20 cellular contexts compared by ENCODE assay signal in the genomic region with DNA sequence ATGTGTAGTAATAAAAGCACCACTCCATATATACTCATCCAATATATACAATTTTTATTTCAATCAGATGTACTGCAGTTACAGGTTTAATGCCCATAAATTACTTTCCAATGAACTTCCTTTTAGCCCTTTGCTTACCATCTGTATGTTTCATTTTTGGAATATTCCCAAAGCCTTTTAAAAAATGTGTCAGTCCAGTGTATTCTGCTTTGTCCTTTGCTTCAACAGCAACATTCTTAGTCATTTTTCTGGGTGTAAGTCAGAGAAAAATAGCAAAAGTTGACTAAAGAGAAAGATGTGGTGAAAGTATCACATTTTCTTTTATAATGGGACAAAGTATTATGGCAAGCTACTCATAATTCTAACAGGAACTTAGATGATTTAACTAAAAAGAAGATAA. TPM values are rescaled to one million over a fixed set of nuclear protein-coding genes. Genes with fewer than 3 reads are reported as not detected.
DNase-seq lines count a peak whose midpoint lies in the region; ATAC-seq and TF ChIP-seq lines count a peak whose summit lies in the region.
"Had no signal": no experiment of that assay in that cellular context is flagged by ENCODE, and none has a peak within 500 bp of the region (broad histone marks: within the 10 kb centered on the region; RNA-seq: fewer than 3 reads in every experiment).

No MANE protein-coding gene starts in this region.

- TF ChIP-seq CTCF in fibroblast of mammary gland (conservative IDR thresholded peaks at IDR 0.05; ENCODE audit: control insufficient read depth, insufficient read depth, low read depth, low read length) = no peak
- TF ChIP-seq CTCF in spleen (IDR thresholded peaks at IDR 0.05 in 8 of 11, conservative IDR thresholded peaks at IDR 0.05 in 3 of 11) = no peak
- TF ChIP-seq CTCF in ovary (IDR thresholded peaks at IDR 0.05) = no peak

- H4K8ac ChIP-seq in neuronal stem cell (ENCODE audit: low read depth, low read length) = no peak overlapping the region

- H3K23ac ChIP-seq in neuronal stem cell (ENCODE audit: low read depth, low read length, poor library complexity) = no peak overlapping the region

- H3K9ac ChIP-seq in neuronal stem cell (ENCODE audit: low read depth, low read length, poor library complexity) = no peak overlapping the region

- H2BK120ac ChIP-seq in neuronal stem cell (ENCODE audit: low read depth, low read length) = no peak overlapping the region

- no peaks in the 10 kb centered on the region for H3K79me1 ChIP-seq in neuronal stem cell (ENCODE audit: low read depth, low read length)

- no peak overlapping the region for H3K4ac ChIP-seq in neuronal stem cell (ENCODE audit: low read length)

- H3K4me1 ChIP-seq in spleen (peaks cover 51 to 70% (median 60%) of the 10 kb centered on the region in 6 donors), neuronal stem cell (ENCODE audit: control insufficient read depth in 2 of 2, insufficient read depth in 1 of 2, low read depth in 1 of 2, low read length in 2 of 2) (peaks cover 0 to 1% of the 10 kb centered on the region in 2 donors), ovary (ENCODE audit: insufficient read depth) (peaks cover 14% of the 10 kb centered on the region), SJCRH30 (peaks cover 17% of the 10 kb centered on the region; the same call in 1 of the 2 replicates)

- peaks cover 5% of the 10 kb centered on the region for H3K27me3 Mint-ChIP-seq in T-helper 17 cell
- H3K27me3 Mint-ChIP-seq: activated T-cell treated with anti-CD3 and anti-CD28 coated beads, Interleukin-2, amount 50 U/mL, for 24 hours had no signal

- peak overlapping the region; percentile 8 for H3K27ac Mint-ChIP-seq in T-helper 17 cell
- H3K27ac Mint-ChIP-seq: activated naive CD8-positive, alpha-beta T cell treated with anti-CD3 and anti-CD28 coated beads for 36 hours; activated T-cell treated with anti-CD3 and anti-CD28 coated beads, Interleukin-2, amount 50 U/mL, for 24 hours; stimulated activated naive CD8-positive, alpha-beta T cell treated with anti-CD3 and anti-CD28 coated beads, Interleukin-15, Interleukin-2, amounts not matched to agents 100 ng/mL and 50 ng/mL, for 24 hours had no signal

- H3K4me2 ChIP-seq in neuronal stem cell (ENCODE audit: insufficient read depth, low read length, poor library complexity, severe bottlenecking) = no peak overlapping the region

- H2BK5ac ChIP-seq in neuronal stem cell (ENCODE audit: low read length) = no peak overlapping the region

- DNase-seq in EH (ENCODE audit: low read depth) (peak; percentile 72), T-helper 17 cell (no peak), fibroblast of mammary gland (ENCODE audit: low read depth) (peak; percentile 61), spleen (no peak), neuronal stem cell (ENCODE audit: low spot score) (no peak), DMS79 (lab: John Stamatoyannopoulos, UW) (no peak), ovary (no peak), SJCRH30 (no peak)
- DNase-seq: activated CD4-positive, alpha-beta T cell treated with anti-CD3 and anti-CD28 coated beads, Interleukin-2, amount 50 U/mL, for 4 hours; activated naive CD8-positive, alpha-beta T cell treated with anti-CD3 and anti-CD28 coated beads for 36 hours; activated T-cell treated with anti-CD3 and anti-CD28 coated beads, Interleukin-2, amount 50 U/mL, for 24 hours; AML-193; DMS 273 treated with DMSO at 0.1 percent for 48 hours; endodermal cell; NCI-H1436; NCI-H345; occipital lobe; stimulated activated CD4-positive, alpha-beta T cell treated with anti-CD3 and anti-CD28 coated beads, Interleukin-12 subunit alpha, Interleukin-12 subunit beta, amount 100 ng/mL, for 4 hours had no signal

- peaks cover 25% of the 10 kb centered on the region for H3K4me1 Mint-ChIP-seq in T-helper 17 cell
- H3K4me1 Mint-ChIP-seq: central memory CD8-positive, alpha-beta T cell had no signal

- no peak for TF ChIP-seq EP300 in ovary (IDR thresholded peaks at IDR 0.05)

- H2AFZ ChIP-seq in neuronal stem cell (ENCODE audit: low read length) = no peak overlapping the region

- intact Hi-C loops in spleen (cut with DNase I; ENCODE audit: low total_unique reads) = no loop called here
- intact Hi-C loops in ovary (cut with DNase I) = loop anchor here in 1 of 4 donors (10.0 kb wide), 1 partner anchor 59 kb away; no protein-coding TSS in a partner anchor

- H3K14ac ChIP-seq in neuronal stem cell (ENCODE audit: low read length) = no peak overlapping the region

- TF ChIP-seq POLR2A in spleen (IDR thresholded peaks at IDR 0.05) (no peak), ovary (IDR thresholded peaks at IDR 0.05) (no peak)

- H4K91ac ChIP-seq in neuronal stem cell (ENCODE audit: low read depth, low read length, poor library complexity) = no peak overlapping the region

- H3K9me3 ChIP-seq in T-helper 17 cell (ENCODE audit: control insufficient read depth, low read length, poor library complexity, severe bottlenecking) = no peaks in the 10 kb centered on the region
- H3K9me3 ChIP-seq in spleen = no peaks in the 10 kb centered on the region
- peaks cover 0 to 1% of the 10 kb centered on the region in 2 donors for H3K9me3 ChIP-seq in neuronal stem cell (replicated peaks in 1 of 2; ENCODE audit: control insufficient read depth in 2 of 2, insufficient read depth in 1 of 2, low read depth in 1 of 2, low read length in 2 of 2)
- no peaks in the 10 kb centered on the region for H3K9me3 ChIP-seq in ovary
- H3K9me3 ChIP-seq in SJCRH30 (replicated peaks) = no peaks in the 10 kb centered on the region

- H3K27ac ChIP-seq in spleen (peak overlapping the region in 7 of 8 donors; percentile 20 to 87 (median 70)), neuronal stem cell (replicated peaks; ENCODE audit: low read length) (no peak overlapping the region), ovary (peak overlapping the region in 1 of 2 donors; percentile 19), SJCRH30 (no peak overlapping the region)

- no peak overlapping the region for H3K4me3 ChIP-seq in fibroblast of mammary gland (ENCODE audit: control insufficient read depth, low read depth, low read length)
- no peak overlapping the region for H3K4me3 ChIP-seq in spleen
- no peak overlapping the region for H3K4me3 ChIP-seq in neuronal stem cell (ENCODE audit: low read length in 2 of 2)
- H3K4me3 ChIP-seq in ovary = no peak overlapping the region
- H3K4me3 ChIP-seq in SJCRH30 = no peak overlapping the region

- peaks cover 2% of the 10 kb centered on the region for H3K36me3 Mint-ChIP-seq in T-helper 17 cell (ENCODE audit: low read depth)
- H3K36me3 Mint-ChIP-seq: activated naive CD8-positive, alpha-beta T cell treated with anti-CD3 and anti-CD28 coated beads for 36 hours had no signal

- no peaks in the 10 kb centered on the region for H3K27me3 ChIP-seq in spleen (replicated peaks in 1 of 7)
- no peaks in the 10 kb centered on the region for H3K27me3 ChIP-seq in neuronal stem cell (ENCODE audit: control insufficient read depth in 3 of 3, insufficient read depth in 3 of 3, low read depth in 1 of 3, low read length in 3 of 3)
- H3K27me3 ChIP-seq in ovary = no peaks in the 10 kb centered on the region
- no peaks in the 10 kb centered on the region for H3K27me3 ChIP-seq in SJCRH30

- H3K4me3 Mint-ChIP-seq in T-helper 17 cell = no peak overlapping the region
- H3K4me3 Mint-ChIP-seq: activated naive CD8-positive, alpha-beta T cell treated with anti-CD3 and anti-CD28 coated beads for 36 hours; activated T-cell treated with anti-CD3 and anti-CD28 coated beads, Interleukin-2, amount 50 U/mL, for 24 hours; central memory CD8-positive, alpha-beta T cell; endodermal cell; stimulated activated naive CD8-positive, alpha-beta T cell treated with anti-CD3 and anti-CD28 coated beads, Interleukin-15, Interleukin-2, amounts not matched to agents 100 ng/mL and 50 ng/mL, for 24 hours had no signal

- ATAC-seq in T-helper 17 cell = no peak

- no peaks in the 10 kb centered on the region for H3K36me3 ChIP-seq in spleen
- no peaks in the 10 kb centered on the region for H3K36me3 ChIP-seq in neuronal stem cell (replicated peaks in 1 of 2; ENCODE audit: control insufficient read depth in 2 of 2, insufficient read depth in 2 of 2, low read length in 2 of 2)
- no peaks in the 10 kb centered on the region for H3K36me3 ChIP-seq in ovary
- H3K36me3 ChIP-seq in SJCRH30 = 0 out of 2 replicates have a peak, but pooled peaks cover 2% of the 10 kb centered on the region

- H3K18ac ChIP-seq in neuronal stem cell (ENCODE audit: low read length) = no peak overlapping the region

- no peak overlapping the region for H2BK12ac ChIP-seq in neuronal stem cell (ENCODE audit: low read length)

- no peak overlapping the region for H2AK5ac ChIP-seq in neuronal stem cell (ENCODE audit: low read depth, low read length)

- no peak overlapping the region for H2BK15ac ChIP-seq in neuronal stem cell (ENCODE audit: low read length)

RNA-seq across cellular contexts. Expression of gene DSE, which starts 15.2 kb away (rescaled TPM):
- total RNA-seq in T-helper 17 cell (10 to 100 TPM; 19.2 to 32.3 TPM), spleen (10 to 100 TPM; 52.9 to 82.3 (median 65.4) TPM), ovary (10 to 100 TPM; 27.9 to 61.6 (median 43.1) TPM)
- polyA plus RNA-seq in spleen (1 to 10 TPM; 8.2 to 9.4 (median 9.2) TPM), ovary (10 to 100 TPM; 23.1 to 29.0 TPM)
- 15.0 TPM for polyA plus RNA-seq in neuronal stem cell (2013, experiment 1 of 2)
- 15.2 TPM for polyA plus RNA-seq in neuronal stem cell (2013, experiment 2 of 2)
- total RNA-seq in SJCRH30 (2014; rRNA removed; shearing (Covaris generic)) = 43.7 and 51.0 TPM in 2 replicates

Comparison
In these comparisons a context has a peak if more than half of its experiments do, and no peak if none do; other contexts are left out.
1. DNase-seq: peak in EH (single experiment) and fibroblast of mammary gland (single experiment); none in T-helper 17 cell (0 of 3), spleen (single experiment), neuronal stem cell (single experiment), DMS79 (single experiment), ovary (0 of 5) and SJCRH30 (0 of 2).
2. H3K27ac ChIP-seq: peak in spleen (7 of 8); none in neuronal stem cell (single experiment) and SJCRH30 (single experiment).